ENCODE assay signal across 8 cellular contexts in genomic region chr12:62604373-62604772, GRCh38.
DNase-seq lines count a peak whose midpoint lies in the region; ATAC-seq and TF ChIP-seq lines count a peak whose summit lies in the region.

No MANE protein-coding gene starts in this region.

- no peak for TF ChIP-seq POLR2A in Peyer's patch (IDR thresholded peaks at IDR 0.05)
- TF ChIP-seq POLR2A in esophagus squamous epithelium (IDR thresholded peaks at IDR 0.05): no peak

- H3K27me3 ChIP-seq in Peyer's patch (no peaks in the 10 kb centered on the region), esophagus squamous epithelium (no peaks in the 10 kb centered on the region), psoas muscle (ENCODE audit: insufficient read depth in 3 of 3, low read length in 2 of 3) (no peaks in the 10 kb centered on the region)

- H3K36me3 ChIP-seq in Peyer's patch (no peaks in the 10 kb centered on the region), esophagus squamous epithelium (no peaks in the 10 kb centered on the region), psoas muscle (ENCODE audit: insufficient read depth in 1 of 2, low read depth in 1 of 2) (no peaks in the 10 kb centered on the region)

- H3K4me1 ChIP-seq in Peyer's patch: peaks cover 0 to 14% (median 2%) of the 10 kb centered on the region in 4 donors
- H3K4me1 ChIP-seq in esophagus squamous epithelium: peaks cover 0 to 34% (median 12%) of the 10 kb centered on the region in 3 donors
- H3K4me1 ChIP-seq in psoas muscle: peaks cover 24% of the 10 kb centered on the region

- TF ChIP-seq CTCF in Peyer's patch (IDR thresholded peaks at IDR 0.05) (no peak), esophagus squamous epithelium (IDR thresholded peaks at IDR 0.05) (no peak), psoas muscle (IDR thresholded peaks at IDR 0.05) (no peak)

- 37 to 38% methylated on average over 1 of the region's 1 CpG for WGBS in esophagus squamous epithelium, 2 donors
- WGBS in psoas muscle, 3 donors: 50 to 52% (median 51%) methylated on average over 1 of the region's 1 CpG

- ATAC-seq in psoas muscle (no peak), esophagus mucosa (no peak)

- H3K27ac ChIP-seq in Peyer's patch (peak overlapping the region in 1 of 4 donors; percentile 99), esophagus squamous epithelium (peak overlapping the region in 3 of 4 donors; percentile 98 to 100 (median 99)), psoas muscle (peak overlapping the region; percentile 25)

- intact Hi-C loops in esophagus squamous epithelium (cut with DNase I): no loop called here
- intact Hi-C loops in psoas muscle (cut with DNase I): loop anchor here (5.0 kb wide), 1 partner anchor 188 kb away; no protein-coding TSS in a partner anchor

- DNase-seq in Peyer's patch (no peak), esophagus squamous epithelium (lab: John Stamatoyannopoulos, UW) (no peak), psoas muscle (no peak), Kasumi-1 (lab: John Stamatoyannopoulos, UW) (no peak), NCI-H1105 (lab: John Stamatoyannopoulos, UW) (no peak), NCI-H1092 treated with DMSO at 0.1 percent for 48 hours (lab: John Stamatoyannopoulos, UW) (no peak)

- H3K9me3 ChIP-seq in Peyer's patch (no peaks in the 10 kb centered on the region), esophagus squamous epithelium (no peaks in the 10 kb centered on the region), psoas muscle (no peaks in the 10 kb centered on the region)

- H3K4me3 ChIP-seq in GM08714 (ENCODE audit: low read length) (peak overlapping the region; percentile 77; the same call in 1 of the 2 replicates), Peyer's patch (peak overlapping the region in 3 of 4 donors; percentile 70 to 88 (median 84)), esophagus squamous epithelium (peak overlapping the region; percentile 67 to 94 (median 86)), psoas muscle (peak overlapping the region; percentile 90)
